8 cellular contexts compared by ENCODE assay signal in the genomic region with DNA sequence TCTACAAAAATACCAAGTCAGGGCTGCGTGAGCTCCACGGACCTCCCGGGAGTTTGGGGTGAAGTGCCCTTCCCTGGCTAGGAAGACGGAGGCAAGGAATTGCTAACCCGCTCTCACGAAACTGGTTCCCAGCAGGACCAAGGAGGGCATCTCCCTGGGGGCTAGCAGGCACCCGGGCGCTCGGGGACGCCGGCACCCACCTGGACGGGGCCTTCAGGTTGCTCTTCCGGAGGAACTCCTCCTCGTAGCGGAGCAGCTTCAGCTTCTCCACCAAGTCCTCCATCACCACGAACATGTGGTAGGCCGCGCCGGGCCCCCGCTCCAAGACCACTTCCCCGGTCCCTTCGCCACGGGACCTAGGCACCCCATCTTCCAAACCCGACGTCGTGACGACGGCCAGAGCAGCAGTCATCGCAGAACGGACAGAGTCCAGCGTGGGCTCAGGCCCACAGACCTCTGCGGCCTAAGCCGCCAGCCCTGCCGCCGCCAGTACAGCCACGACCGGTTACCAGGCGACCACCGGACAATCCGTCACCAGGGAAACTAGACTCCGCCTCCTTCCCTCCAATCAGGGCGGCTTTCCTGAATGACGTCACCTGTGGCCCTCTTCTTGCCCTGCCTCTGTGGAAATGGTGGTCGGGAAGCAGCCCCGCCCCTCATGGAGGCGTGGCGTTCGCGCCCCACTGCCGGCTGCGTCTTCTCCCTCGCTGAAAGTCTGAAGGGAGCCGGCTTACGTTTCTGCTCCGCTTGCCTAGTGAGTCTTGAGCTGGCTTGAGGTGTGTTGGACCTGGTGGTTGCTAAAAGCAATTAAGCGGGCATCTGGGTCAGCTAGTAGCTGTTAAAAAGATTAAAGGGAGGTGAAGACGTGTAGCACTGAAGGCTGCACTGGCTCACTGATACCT. TPM values are rescaled to one million over a fixed set of nuclear protein-coding genes. Genes with fewer than 3 reads are reported as not detected.
DNase-seq lines count a peak whose midpoint lies in the region; ATAC-seq, FAIRE-seq and TF ChIP-seq lines count a peak whose summit lies in the region.

Gene IFT57, minus strand, starts transcription at position 514 of the 902 bp plus-strand sequence. Its CDS starts 102 bp downstream, at position 412.

- peak; percentile 92 for ATAC-seq in HG03457 (IDR thresholded peaks at IDR 0.05; ENCODE audit: unreplicated experiment)

- FAIRE-seq in GM19239 (lab: Jason Lieb, UNC), result peak; percentile 100

- no peaks in the 10 kb centered on the region for H3K36me3 ChIP-seq in colonic mucosa

- H3K27ac ChIP-seq in colonic mucosa, result peak within 1 kb of the TSS; percentile 80

- H3K4me1 ChIP-seq in colonic mucosa, result no peaks in the 10 kb centered on the region

- TF ChIP-seq CTCF in colonic mucosa (IDR thresholded peaks at IDR 0.05), result no peak

- intact Hi-C loops in colonic mucosa (cut with DNase I), result no loop called here

- H3K9ac ChIP-seq in colonic mucosa (ENCODE audit: low read depth in 2 of 2, low read length in 2 of 2), result peak within 1 kb of the TSS; percentile 81 to 96

- H3K9me3 ChIP-seq in colonic mucosa, result no peaks in the 10 kb centered on the region

- H3K4me3 ChIP-seq in colonic mucosa, result peak within 1 kb of the TSS; percentile 65

- no peaks in the 10 kb centered on the region for H3K27me3 ChIP-seq in colonic mucosa

- DNase-seq in Ammon's horn (ENCODE audit: low spot score) (peak; percentile 99), GM19239 (ENCODE audit: insufficient read length, low spot score) (peak; percentile 76), NCI-H524 treated with DMSO at 0.1 percent for 48 hours (lab: John Stamatoyannopoulos, UW) (peak; percentile 98), colonic mucosa (peak; percentile 98), kidney tubule cell (ENCODE audit: low spot score) (peak; percentile 98)
- DNase-seq in activated CD4-positive, alpha-beta T cell treated with anti-CD3 and anti-CD28 coated beads for 48 hours, result peak; percentile 94
- DNase-seq in stimulated activated CD4-positive, alpha-beta T cell treated with anti-CD3 and anti-CD28 coated beads, Interleukin-1b, Interleukin-23, amount 100 ng/mL, for 24 hours (ENCODE audit: low read depth in 4 of 4, low spot score in 1 of 4), result peak; percentile 79 to 93 (median 88)

RNA-seq across cellular contexts. Expression of gene IFT57, which starts in this region (rescaled TPM):
- total RNA-seq in colonic mucosa, result 10 to 100 TPM; 42.2 to 67.5 TPM

Comparison
In these comparisons a context has a peak if more than half of its experiments do, and no peak if none do; other contexts are left out.
1. Peak in every context shown above with its lines: DNase-seq, ATAC-seq, H3K4me3 ChIP-seq and H3K27ac ChIP-seq.